ENCODE assay signal across 22 cellular contexts in genomic region chr1:11198257-11198656, GRCh38. TPM values are rescaled to one million over a fixed set of nuclear protein-coding genes. Genes with fewer than 3 reads are reported as not detected.
A peak's percentile ranks its signal among the peaks of the same experiment; 100 is the strongest.
DNase-seq lines count a peak whose midpoint lies in the region; ATAC-seq and TF ChIP-seq lines count a peak whose summit lies in the region.
"Had no signal": no experiment of that assay in that cellular context is flagged by ENCODE, and none has a peak within 500 bp of the region (broad histone marks: within the 10 kb centered on the region; RNA-seq: fewer than 3 reads in every experiment).

No MANE protein-coding gene starts in this region.

- H3K4me3 ChIP-seq in neural progenitor cell (no peak overlapping the region), esophagus muscularis mucosa (no peak overlapping the region)
- H3K4me3 ChIP-seq: K562, MG63, Peyer's patch had no signal

- H3K36me3 Mint-ChIP-seq in T-helper 17 cell (ENCODE audit: low read depth) = peaks cover 5% of the 10 kb centered on the region
- H3K36me3 Mint-ChIP-seq in neural progenitor cell = peaks cover 18% of the 10 kb centered on the region

- peaks cover 14% of the 10 kb centered on the region for H3F3A ChIP-seq in neural progenitor cell (ENCODE audit: low read depth)

- no peak overlapping the region for H3K9ac ChIP-seq in neural progenitor cell

- H3K9me3 Mint-ChIP-seq in neural progenitor cell = no peaks in the 10 kb centered on the region
- H3K9me3 Mint-ChIP-seq: CD8-positive, alpha-beta memory T cell; H9 had no signal

- H3K4me1 ChIP-seq in neural progenitor cell (peaks cover 10% of the 10 kb centered on the region), esophagus muscularis mucosa (no peaks in the 10 kb centered on the region)
- H3K4me1 ChIP-seq: Peyer's patch had no signal

- in situ Hi-C loops in GM13977 (cut with MboI; ENCODE audit: low pct_unique_long_range_greater_than_20kb, low sequenced_read_pairs, unreplicated experiment) = no loop called here

- H2AFZ ChIP-seq in neural progenitor cell (replicated peaks) = no peak overlapping the region

- H3K4me3 Mint-ChIP-seq in T-helper 17 cell = no peak overlapping the region
- no peak overlapping the region for H3K4me3 Mint-ChIP-seq in neural progenitor cell
- H3K4me3 Mint-ChIP-seq: CD8-positive, alpha-beta memory T cell; H9 had no signal

- H3K36me3 ChIP-seq in neural progenitor cell (peaks cover 7% of the 10 kb centered on the region), esophagus muscularis mucosa (peaks cover 53 to 100% (median 88%) of the 10 kb centered on the region in 4 donors)

- H3K27me3 ChIP-seq in neural progenitor cell (no peaks in the 10 kb centered on the region), esophagus muscularis mucosa (no peaks in the 10 kb centered on the region)
- H3K27me3 ChIP-seq: MG63, Peyer's patch had no signal

- peaks cover 10% of the 10 kb centered on the region for H4K20me1 ChIP-seq in neural progenitor cell (ENCODE audit: low read depth)

- no peaks in the 10 kb centered on the region for H3K9me3 ChIP-seq in T-helper 17 cell (ENCODE audit: control insufficient read depth, low read length, poor library complexity, severe bottlenecking)
- no peaks in the 10 kb centered on the region for H3K9me3 ChIP-seq in neural progenitor cell (ENCODE audit: low read depth)
- H3K9me3 ChIP-seq in esophagus muscularis mucosa = no peaks in the 10 kb centered on the region
- H3K9me3 ChIP-seq: MG63, Peyer's patch had no signal

- H3K27ac ChIP-seq in neural progenitor cell = peak overlapping the region; percentile 31
- no peak overlapping the region for H3K27ac ChIP-seq in esophagus muscularis mucosa (replicated peaks in 1 of 4)
- H3K27ac ChIP-seq: C4-2B, Peyer's patch had no signal

- peak; percentile 54 for DNase-seq in NCI-H146 (lab: John Stamatoyannopoulos, UW)
- no peak for DNase-seq in T-helper 17 cell
- peak; percentile 69 for DNase-seq in epidermal melanocyte (ENCODE audit: insufficient read length, low spot score)
- peak; percentile 24 for DNase-seq in neural progenitor cell (ENCODE audit: low spot score)
- no peak for DNase-seq in NCI-H2196 (lab: John Stamatoyannopoulos, UW; ENCODE audit: unreplicated experiment)
- no peak for DNase-seq in esophagus muscularis mucosa (ENCODE audit: extremely low spot score)
- no peak for DNase-seq in GM13977 (ENCODE audit: low spot score)
- DNase-seq: CD8-positive, alpha-beta memory T cell; EL; GF-D8; H9; MG63; NCI-H2107; NCI-H226; NCI-H82; Peyer's patch had no signal

- no peaks in the 10 kb centered on the region for H3K79me2 ChIP-seq in neural progenitor cell (ENCODE audit: low read depth)

- intact Hi-C loops in esophagus muscularis mucosa (cut with DNase I) = no loop called here

- 79% methylated on average over 4 of the region's 4 CpGs for WGBS in esophagus muscularis mucosa

- peak overlapping the region; percentile 14 for H3K27ac Mint-ChIP-seq in T-helper 17 cell
- H3K27ac Mint-ChIP-seq in neural progenitor cell = no peak overlapping the region
- H3K27ac Mint-ChIP-seq: H9 had no signal

- H3K27me3 Mint-ChIP-seq in T-helper 17 cell (no peaks in the 10 kb centered on the region), neural progenitor cell (ENCODE audit: insufficient read depth, low read depth) (peaks cover 5% of the 10 kb centered on the region)
- H3K27me3 Mint-ChIP-seq: CD8-positive, alpha-beta memory T cell had no signal

- no peak for TF ChIP-seq POLR2A in esophagus muscularis mucosa (IDR thresholded peaks at IDR 0.05; ENCODE audit: low read depth)

- TF ChIP-seq EP300 in esophagus muscularis mucosa (IDR thresholded peaks at IDR 0.05) = no peak

- H3K4me2 ChIP-seq in neural progenitor cell = peak overlapping the region; percentile 39

- TF ChIP-seq CTCF in neural progenitor cell (IDR thresholded peaks at IDR 0.05) (no peak), esophagus muscularis mucosa (IDR thresholded peaks at IDR 0.05) (no peak), GM13977 (IDR thresholded peaks at IDR 0.05; ENCODE audit: extremely low read depth, insufficient read depth, missing control alignments) (no peak)

- ATAC-seq in T-helper 17 cell (no peak), HG03175 (IDR thresholded peaks at IDR 0.05; ENCODE audit: unreplicated experiment) (no peak)
- ATAC-seq: HepG2, K562 had no signal

- H3K4me1 Mint-ChIP-seq in T-helper 17 cell (peaks cover 5% of the 10 kb centered on the region), neural progenitor cell (peaks cover 13% of the 10 kb centered on the region)
- H3K4me1 Mint-ChIP-seq: H9 had no signal

RNA-seq across cellular contexts. Expression of gene ANGPTL7, which starts 9.1 kb away (rescaled TPM):
- total RNA-seq in T-helper 17 cell (not detected), neural progenitor cell (ENCODE audit: low replicate concordance) (not detected in 2 replicates), esophagus muscularis mucosa (10 to 100 TPM in 1 of 4 donors, 1 to 10 TPM in 3; 4.2 to 16.9 (median 6.9) TPM)
- total RNA-seq: CD8-positive, alpha-beta memory T cell; H9; HepG2; K562; LHCN-M2; OCI-LY7 had no signal

Comparison
In these comparisons a context has a peak if more than half of its experiments do, and no peak if none do; other contexts are left out.
1. DNase-seq: peak in NCI-H146 (single experiment), epidermal melanocyte (single experiment) and neural progenitor cell (single experiment); none in T-helper 17 cell (0 of 3), NCI-H2196 (single experiment), esophagus muscularis mucosa (single experiment) and GM13977 (single experiment).